ENCODE assay signal across 12 cellular contexts in the genomic region with DNA sequence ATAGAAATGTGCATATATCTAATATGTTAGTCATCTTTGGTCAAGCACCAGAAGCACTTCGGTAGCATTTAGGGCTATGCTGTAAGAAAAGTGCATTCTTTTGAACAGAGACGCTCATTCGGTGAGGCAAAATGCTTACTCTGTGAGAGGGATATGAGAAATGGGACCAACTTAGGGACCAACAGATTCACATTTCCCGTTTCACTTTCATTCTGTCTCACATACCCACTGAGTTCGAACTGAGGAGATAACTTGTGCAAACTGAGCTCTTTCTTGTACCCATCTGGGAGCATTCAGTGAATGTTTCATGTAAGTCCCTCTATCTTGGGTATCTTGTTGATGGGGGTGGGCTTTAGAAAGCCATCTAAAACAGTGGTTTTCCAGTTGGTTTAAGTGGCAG.
DNase-seq lines count a peak whose midpoint lies in the region; ATAC-seq and TF ChIP-seq lines count a peak whose summit lies in the region.
"Had no signal": no experiment of that assay in that cellular context is flagged by ENCODE, and none has a peak within 500 bp of the region (broad histone marks: within the 10 kb centered on the region; RNA-seq: fewer than 3 reads in every experiment).

No MANE protein-coding gene starts in this region.

- ATAC-seq in GM18907 (IDR thresholded peaks at IDR 0.05; ENCODE audit: unreplicated experiment) (peak; percentile 91), GM21825 (IDR thresholded peaks at IDR 0.05; ENCODE audit: unreplicated experiment) (peak; percentile 85), HG03457 (IDR thresholded peaks at IDR 0.05; ENCODE audit: unreplicated experiment) (peak; percentile 70), memory B cell (ENCODE audit: low read depth) (peak; percentile 83)

- H3K4me1 Mint-ChIP-seq in memory B cell: peaks cover 11% of the 10 kb centered on the region

- no peaks in the 10 kb centered on the region for H3K27me3 ChIP-seq in uterus
- H3K27me3 ChIP-seq: SJSA1, stomach had no signal

- no peaks in the 10 kb centered on the region for H3K9me3 Mint-ChIP-seq in memory B cell

- TF ChIP-seq CTCF in uterus (IDR thresholded peaks at IDR 0.05): no peak

- H3K27ac ChIP-seq in uterus: no peak overlapping the region
- H3K27ac ChIP-seq: parathyroid adenoma, SJSA1, stomach had no signal

- H3K36me3 ChIP-seq in uterus: no peaks in the 10 kb centered on the region
- H3K36me3 ChIP-seq: SJSA1 had no signal

- no peak for TF ChIP-seq POLR2A in uterus (IDR thresholded peaks at IDR 0.05)

- H3K36me3 Mint-ChIP-seq in memory B cell: no peaks in the 10 kb centered on the region

- H3K4me3 ChIP-seq in uterus: no peak overlapping the region
- H3K4me3 ChIP-seq: SJSA1, stomach had no signal

- no peak for DNase-seq in memory B cell (ENCODE audit: low spot score in 2 of 2)
- no peak for DNase-seq in HPDE6-E6E7 (ENCODE audit: extremely low spot score)
- DNase-seq in NCI-H146 (lab: John Stamatoyannopoulos, UW): no peak
- no peak for DNase-seq in uterus
- DNase-seq in NCI-H82 (lab: John Stamatoyannopoulos, UW): no peak
- DNase-seq: mammary epithelial cell, stomach had no signal

- intact Hi-C loops in uterus (cut with DNase I; ENCODE audit: low total_unique reads): no loop called here

- no peaks in the 10 kb centered on the region for H3K4me1 ChIP-seq in uterus
- H3K4me1 ChIP-seq: parathyroid adenoma, SJSA1, stomach had no signal

- peak overlapping the region; percentile 67 for H3K4me3 Mint-ChIP-seq in memory B cell

- H3K27me3 Mint-ChIP-seq in memory B cell: no peaks in the 10 kb centered on the region

- no peak overlapping the region for H3K27ac Mint-ChIP-seq in memory B cell

- no peaks in the 10 kb centered on the region for H3K9me3 ChIP-seq in uterus
- H3K9me3 ChIP-seq: SJSA1, stomach had no signal
